Comparison of ENCODE assay signal across 21 cellular contexts in genomic region chr10:110544958-110545537, GRCh38. TPM values are rescaled to one million over a fixed set of nuclear protein-coding genes. Genes with fewer than 3 reads are reported as not detected.
DNase-seq lines count a peak whose midpoint lies in the region; ATAC-seq and TF ChIP-seq lines count a peak whose summit lies in the region.
"Had no signal": no experiment of that assay in that cellular context is flagged by ENCODE, and none has a peak within 500 bp of the region (broad histone marks: within the 10 kb centered on the region; RNA-seq: fewer than 3 reads in every experiment).

No MANE protein-coding gene starts in this region.

- DNase-seq in cardiac muscle cell (ENCODE audit: low read depth in 1 of 2, low spot score in 1 of 2): peak in 1 of 2 donors; percentile 76
- DNase-seq in Right ventricle myocardium superior: no peak
- DNase-seq in RPMI7951 (ENCODE audit: low read depth): peak; percentile 42
- DNase-seq in fibroblast of villous mesenchyme (ENCODE audit: low read depth): peak; percentile 98
- no peak for DNase-seq in smooth muscle cell (lab: John Stamatoyannopoulos, UW; ENCODE audit: unreplicated experiment)
- no peak for DNase-seq in A673 (ENCODE audit: low spot score)
- no peak for DNase-seq in lower leg skin (ENCODE audit: low spot score in 2 of 2)
- DNase-seq: ACHN; activated gamma-delta T cell treated with Interleukin-2 at 50 U/mL for 16 hours; CD4-positive, alpha-beta T cell; cerebellar nuclear complex; DMS153; effector memory CD4-positive, alpha-beta T cell; HFFc6; hypothalamus; NCI-H1048; NCI-H524 treated with DMSO at 0.1 percent for 48 hours; stimulated activated CD4-positive, alpha-beta T cell treated with anti-CD3 and anti-CD28 coated beads, Interleukin-12 subunit alpha, Interleukin-12 subunit beta, amount 100 ng/mL, for 4 hours; substantia nigra; T-helper 1 cell had no signal

- intact Hi-C loops in Right ventricle myocardium superior (cut with DNase I): loop anchor here (5.0 kb wide), 1 partner anchor 233 kb away; no protein-coding TSS in a partner anchor
- intact Hi-C loops in A673 (cut with micrococcal nuclease; ENCODE audit: unreplicated experiment): no loop called here
- intact Hi-C loops in lower leg skin (cut with DNase I; ENCODE audit: low total_unique reads): loop anchor here (5.0 kb wide), 1 partner anchor 233 kb away; no protein-coding TSS in a partner anchor

- peaks cover 16% of the 10 kb centered on the region for H3K4me1 ChIP-seq in cardiac muscle cell (ENCODE audit: low read depth)
- H3K4me1 ChIP-seq in smooth muscle cell (ENCODE audit: low read depth): no peaks in the 10 kb centered on the region
- H3K4me1 ChIP-seq in A673 (ENCODE audit: insufficient read depth, low read length, poor library complexity, severe bottlenecking): peaks cover 5% of the 10 kb centered on the region

- H3K79me2 ChIP-seq in smooth muscle cell (ENCODE audit: low read depth): no peaks in the 10 kb centered on the region

- POLR2A ChIA-PET in A673 (lab: Charles Lee; ENCODE audit: low non-redundant PET): no interaction called here

- H3K27ac ChIP-seq in cardiac muscle cell: peak overlapping the region; percentile 27
- H3K27ac ChIP-seq in smooth muscle cell (ENCODE audit: low read depth): peak overlapping the region; percentile 45
- no peak overlapping the region for H3K27ac ChIP-seq in A673 (ENCODE audit: low read depth, low read length, poor library complexity, severe bottlenecking)

- no peaks in the 10 kb centered on the region for H3K36me3 ChIP-seq in cardiac muscle cell
- no peaks in the 10 kb centered on the region for H3K36me3 ChIP-seq in smooth muscle cell (ENCODE audit: low read depth)
- H3K36me3 ChIP-seq in A673 (ENCODE audit: insufficient read depth, low read length, poor library complexity, severe bottlenecking): no peaks in the 10 kb centered on the region

- no peak overlapping the region for H2AFZ ChIP-seq in smooth muscle cell (ENCODE audit: low read depth)

- H3K4me3 ChIP-seq in cardiac muscle cell (no peak overlapping the region), fibroblast of villous mesenchyme (ENCODE audit: low read depth, low read length) (no peak overlapping the region), smooth muscle cell (no peak overlapping the region), A673 (ENCODE audit: low read depth, low read length, poor library complexity, severe bottlenecking) (no peak overlapping the region), lower leg skin (ENCODE audit: low read depth, poor library complexity, severe bottlenecking) (no peak overlapping the region)

- peaks cover 14% of the 10 kb centered on the region for H3F3A ChIP-seq in smooth muscle cell (ENCODE audit: low read depth)

- BruUV-seq in A673 (replicated peaks; lab: Mats Ljungman, UMichigan): no TSS peak

- no peaks in the 10 kb centered on the region for H3K27me3 ChIP-seq in cardiac muscle cell
- peaks cover 18% of the 10 kb centered on the region for H3K27me3 ChIP-seq in smooth muscle cell (ENCODE audit: low read depth)
- no peaks in the 10 kb centered on the region for H3K27me3 ChIP-seq in A673 (replicated peaks; ENCODE audit: insufficient read depth, low read depth, low read length, poor library complexity)

- H3K4me2 ChIP-seq in smooth muscle cell: no peak overlapping the region

- H4K20me1 ChIP-seq in smooth muscle cell (ENCODE audit: low read depth): peaks cover 8% of the 10 kb centered on the region

- ATAC-seq in Right ventricle myocardium superior (ENCODE audit: poor library complexity): no peak
- ATAC-seq in GM19395 (IDR thresholded peaks at IDR 0.05; ENCODE audit: unreplicated experiment): no peak

- no peak for TF ChIP-seq POLR2A in lower leg skin (IDR thresholded peaks at IDR 0.05)

- H3K9me3 ChIP-seq in cardiac muscle cell (ENCODE audit: low read depth) (no peaks in the 10 kb centered on the region), smooth muscle cell (replicated peaks; ENCODE audit: low read depth) (no peaks in the 10 kb centered on the region), A673 (ENCODE audit: low read depth, low read length, poor library complexity, severe bottlenecking) (no peaks in the 10 kb centered on the region)

- TF ChIP-seq CTCF in cardiac muscle cell (IDR thresholded peaks at IDR 0.05; ENCODE audit: low read depth, low read length) (no peak), fibroblast of villous mesenchyme (IDR thresholded peaks at IDR 0.05; ENCODE audit: insufficient read depth, low read depth, low read length) (no peak), smooth muscle cell (IDR thresholded peaks at IDR 0.05; ENCODE audit: borderline replicate concordance, insufficient read depth, poor library complexity, severe bottlenecking) (no peak), A673 (conservative IDR thresholded peaks at IDR 0.05; ENCODE audit: low read depth, low read length) (no peak), lower leg skin (IDR thresholded peaks at IDR 0.05) (no peak)

- no peak overlapping the region for H3K9ac ChIP-seq in smooth muscle cell (ENCODE audit: low read depth)

- CTCF ChIA-PET in A673 (lab: Charles Lee): interaction anchor here (2.5 kb wide), 1 partner anchor 191 kb away, joined by 19 read pairs; no protein-coding TSS in a partner anchor

RNA-seq across cellular contexts. Expression of gene SMC3, which starts 22.4 kb away (rescaled TPM):
- 21.6 and 40.7 TPM in 2 replicates for total RNA-seq in cardiac muscle cell
- 81.5 and 122 TPM in 2 replicates for polyA plus RNA-seq in cardiac muscle cell
- total RNA-seq in Right ventricle myocardium superior: 20.3 TPM
- total RNA-seq in RPMI7951 (2014; rRNA removed; shearing (Covaris generic)): 34.4 and 43.0 TPM in 2 replicates
- total RNA-seq in fibroblast of villous mesenchyme: 19.3 and 23.3 TPM in 2 replicates
- total RNA-seq in smooth muscle cell: 24.4 and 26.0 TPM in 2 replicates
- polyA plus RNA-seq in smooth muscle cell: 31.0 and 32.6 TPM in 2 replicates
- total RNA-seq in A673 (2021): 107 TPM in 2 replicates
- 10 to 100 TPM; 23.7 to 31.6 (median 30.5) TPM for total RNA-seq in lower leg skin

RNA-seq across cellular contexts. Expression of gene DUSP5, which starts 47.3 kb away (rescaled TPM):
- total RNA-seq in cardiac muscle cell: 75.8 and 82.1 TPM in 2 replicates
- polyA plus RNA-seq in cardiac muscle cell: 64.1 and 99.5 TPM in 2 replicates
- 6.8 TPM for total RNA-seq in Right ventricle myocardium superior
- total RNA-seq in RPMI7951 (2014; rRNA removed; shearing (Covaris generic)): 6.4 and 8.9 TPM in 2 replicates
- 10.0 and 42.3 TPM in 2 replicates for total RNA-seq in fibroblast of villous mesenchyme
- total RNA-seq in smooth muscle cell: 22.7 and 23.6 TPM in 2 replicates
- polyA plus RNA-seq in smooth muscle cell: 13.6 and 22.6 TPM in 2 replicates
- 23.2 and 29.3 TPM in 2 replicates for total RNA-seq in A673 (2021)
- 10 to 100 TPM; 29.8 to 57.2 (median 32.9) TPM for total RNA-seq in lower leg skin

Comparison
In these comparisons a context has a peak if more than half of its experiments do, and no peak if none do; other contexts are left out.
1. DNase-seq: peak in RPMI7951 (single experiment) and fibroblast of villous mesenchyme (single experiment); none in Right ventricle myocardium superior (single experiment), smooth muscle cell (single experiment), A673 (single experiment) and lower leg skin (0 of 2).